In genomic region chr4:150863456-150863855, GRCh38 we compare ENCODE assay signal across 18 cellular contexts.
DNase-seq lines count a peak whose midpoint lies in the region; ATAC-seq and TF ChIP-seq lines count a peak whose summit lies in the region.
"Had no signal": no experiment of that assay in that cellular context is flagged by ENCODE, and none has a peak within 500 bp of the region (broad histone marks: within the 10 kb centered on the region; RNA-seq: fewer than 3 reads in every experiment).

No MANE protein-coding gene starts in this region.

- POLR2A ChIA-PET in A673 (lab: Charles Lee; ENCODE audit: low non-redundant PET) (interaction anchor here (0.6 kb wide), 1 partner anchor 880 kb away, joined by 4 read pairs; no protein-coding TSS in a partner anchor), IMR-90 (lab: Charles Lee; ENCODE audit: unreplicated experiment) (no interaction called here)

- H4K5ac ChIP-seq in IMR-90 (ENCODE audit: low read depth, low read length), result no peak overlapping the region

- in situ Hi-C loops in IMR-90 (cut with MboI; ENCODE audit: low sequenced_read_pairs), result loop anchor here (5.0 kb wide), 1 partner anchor 566 kb away; no protein-coding TSS in a partner anchor

- H3K4me2 ChIP-seq in IMR-90 (ENCODE audit: low read depth, low read length), result no peak overlapping the region

- BruUV-seq in A673 (replicated peaks; lab: Mats Ljungman, UMichigan) (no TSS peak), IMR-90 (replicated peaks; lab: Mats Ljungman, UMichigan) (no TSS peak)

- no peaks in the 10 kb centered on the region for H3K9me3 ChIP-seq in A673 (ENCODE audit: low read depth, low read length, poor library complexity, severe bottlenecking)
- no peaks in the 10 kb centered on the region for H3K9me3 ChIP-seq in IMR-90 (ENCODE audit: control insufficient read depth, insufficient read depth, low read length)
- H3K9me3 ChIP-seq in Peyer's patch, result no peaks in the 10 kb centered on the region
- H3K9me3 ChIP-seq: BE2C had no signal

- no peak for TF ChIP-seq RAD21 in IMR-90 (IDR thresholded peaks at IDR 0.05; ENCODE audit: low read length)

- no peak overlapping the region for H2AK9ac ChIP-seq in IMR-90 (replicated peaks; ENCODE audit: low read depth, low read length, poor library complexity)

- H2BK20ac ChIP-seq in IMR-90 (ENCODE audit: low read depth, low read length), result no peak overlapping the region

- no peak overlapping the region for H2AFZ ChIP-seq in IMR-90 (replicated peaks; ENCODE audit: low read length, poor library complexity)
- H2AFZ ChIP-seq: GM23248 had no signal

- no peak overlapping the region for H3K23ac ChIP-seq in IMR-90 (ENCODE audit: low read depth, low read length)

- H3K27me3 ChIP-seq in A673 (replicated peaks; ENCODE audit: insufficient read depth, low read depth, low read length, poor library complexity) (no peaks in the 10 kb centered on the region), IMR-90 (ENCODE audit: control insufficient read depth, insufficient read depth, low read length) (no peaks in the 10 kb centered on the region), Peyer's patch (no peaks in the 10 kb centered on the region)
- H3K27me3 ChIP-seq: BE2C had no signal

- H2AK5ac ChIP-seq in IMR-90 (ENCODE audit: low read depth, low read length), result no peak overlapping the region

- no peak overlapping the region for H3K56ac ChIP-seq in IMR-90 (ENCODE audit: extremely low read depth, insufficient read depth, low read length)

- no peak overlapping the region for H2BK120ac ChIP-seq in IMR-90 (ENCODE audit: low read depth, low read length)

- H3K9ac ChIP-seq in IMR-90 (ENCODE audit: low read depth, low read length), result no peak overlapping the region
- H3K9ac ChIP-seq: GM23248 had no signal

- CTCF ChIA-PET in A673 (lab: Charles Lee) (interaction anchor here (0.6 to 1.2 kb wide), 2 partner anchors 580 to 871 kb away, joined by 3 to 6 read pairs; no protein-coding TSS in a partner anchor), IMR-90 (lab: Yijun Ruan, JAX) (no interaction called here)

- H3K79me1 ChIP-seq in IMR-90 (ENCODE audit: low read depth in 1 of 2, low read length in 2 of 2), result no peaks in the 10 kb centered on the region

- ATAC-seq in IMR-90 (ENCODE audit: low read depth), result no peak
- ATAC-seq in esophagus mucosa, result peak; percentile 64
- ATAC-seq in GM19351 (IDR thresholded peaks at IDR 0.05; ENCODE audit: unreplicated experiment), result no peak

- no peaks in the 10 kb centered on the region for H4K20me1 ChIP-seq in IMR-90 (ENCODE audit: insufficient read depth, low read length)

- TF ChIP-seq CTCF in A673 (conservative IDR thresholded peaks at IDR 0.05; ENCODE audit: low read depth, low read length) (no peak), IMR-90 (conservative IDR thresholded peaks at IDR 0.05; ENCODE audit: low read depth, low read length) (no peak), Peyer's patch (IDR thresholded peaks at IDR 0.05) (no peak)

- H3K4me1 ChIP-seq in A673 (ENCODE audit: insufficient read depth, low read length, poor library complexity, severe bottlenecking) (no peaks in the 10 kb centered on the region), IMR-90 (ENCODE audit: control insufficient read depth, insufficient read depth, low read length) (no peaks in the 10 kb centered on the region), Peyer's patch (no peaks in the 10 kb centered on the region)
- H3K4me1 ChIP-seq: BE2C had no signal

- intact Hi-C loops in A673 (cut with micrococcal nuclease; ENCODE audit: unreplicated experiment), result loop anchor here (10.0 kb wide), 1 partner anchor 269 kb away; no protein-coding TSS in a partner anchor
- intact Hi-C loops in IMR-90 (cut with micrococcal nuclease), result no loop called here

- H3K18ac ChIP-seq in IMR-90 (ENCODE audit: low read depth, low read length), result no peak overlapping the region

- H3K4ac ChIP-seq in IMR-90 (ENCODE audit: low read depth, low read length), result no peak overlapping the region

- H3K36me3 ChIP-seq in A673 (ENCODE audit: insufficient read depth, low read length, poor library complexity, severe bottlenecking) (no peaks in the 10 kb centered on the region), IMR-90 (ENCODE audit: control insufficient read depth, insufficient read depth, low read length) (no peaks in the 10 kb centered on the region), Peyer's patch (no peaks in the 10 kb centered on the region)
- H3K36me3 ChIP-seq: BE2C had no signal

- no peaks in the 10 kb centered on the region for H3K9me1 ChIP-seq in IMR-90 (ENCODE audit: insufficient read depth, low read length)

- TF ChIP-seq POLR2A in IMR-90 (IDR thresholded peaks at IDR 0.05; ENCODE audit: low read depth, low read length) (no peak), Peyer's patch (IDR thresholded peaks at IDR 0.05) (no peak)

- no peak overlapping the region for H3K4me3 ChIP-seq in A673 (ENCODE audit: low read depth, low read length, poor library complexity, severe bottlenecking)
- no peak overlapping the region for H3K4me3 ChIP-seq in IMR-90 (ENCODE audit: insufficient read depth, low read depth, low read length)
- H3K4me3 ChIP-seq in Peyer's patch, result no peak overlapping the region
- H3K4me3 ChIP-seq: GM23248 had no signal

- WGBS in IMR-90 (ENCODE audit: extremely low coverage in 2 of 2, insufficient read length in 1 of 2), 2 experiments, result 67% methylated on average over 3 of the region's 7 CpGs; no CpG with 5 or more reads in 1 of the 2 experiments

- H4K91ac ChIP-seq in IMR-90 (ENCODE audit: insufficient read depth, low read depth, low read length), result no peak overlapping the region

- no peak overlapping the region for H3K27ac ChIP-seq in A673 (ENCODE audit: low read depth, low read length, poor library complexity, severe bottlenecking)
- no peak overlapping the region for H3K27ac ChIP-seq in IMR-90 (ENCODE audit: insufficient read depth, low read length)
- no peak overlapping the region for H3K27ac ChIP-seq in Peyer's patch
- H3K27ac ChIP-seq in caudate nucleus (ENCODE audit: low read depth, low read length), result no peak overlapping the region
- H3K27ac ChIP-seq: C4-2B, GM23248, HL-60 had no signal

- DNase-seq in A673 (ENCODE audit: low spot score), result peak; percentile 23
- no peak for DNase-seq in IMR-90
- DNase-seq in Peyer's patch, result peak in 2 of 3 donors; percentile 61 to 67
- DNase-seq in caudate nucleus (lab: John Stamatoyannopoulos, UW), result no peak
- no peak for DNase-seq in NCI-H1436 treated with DMSO at 0.1 percent for 48 hours (lab: John Stamatoyannopoulos, UW)
- no peak for DNase-seq in hippocampal formation (lab: John Stamatoyannopoulos, UW)
- DNase-seq: BE2C; CD4-positive, alpha-beta memory T cell; DMS153; DMS79 treated with DMSO at 0.1 percent for 48 hours; EL; GDM1; GM23248; H7 had no signal

- no peak overlapping the region for H2BK15ac ChIP-seq in IMR-90 (ENCODE audit: low read depth, low read length)

- no peak overlapping the region for H3K14ac ChIP-seq in IMR-90 (replicated peaks; ENCODE audit: low read depth, low read length)

- no peak overlapping the region for H2BK5ac ChIP-seq in IMR-90 (ENCODE audit: low read depth, low read length, poor library complexity, severe bottlenecking)

- dilution Hi-C loops in IMR-90 (cut with HindIII; ENCODE audit: low sequenced_read_pairs, unreplicated experiment), result no loop called here

- H4K8ac ChIP-seq in IMR-90 (ENCODE audit: low read depth in 2 of 2, low read length in 2 of 2), result no peak overlapping the region

TF ChIP-seq in IMR-90, 13 proteins besides CTCF, POLR2A, EP300 and RAD21:
- TF ChIP-seq CEBPB (IDR thresholded peaks at IDR 0.05; ENCODE audit: low read depth, low read length) (peak; percentile 34), MAZ (IDR thresholded peaks at IDR 0.05; ENCODE audit: borderline replicate concordance, low read depth, low read length) (no peak)

Comparison
In these comparisons a context has a peak if more than half of its experiments do, and no peak if none do; other contexts are left out.
1. DNase-seq: peak in A673 (single experiment) and Peyer's patch (2 of 3); none in IMR-90 (single experiment), caudate nucleus (0 of 61), NCI-H1436 treated with DMSO at 0.1 percent for 48 hours (single experiment) and hippocampal formation (0 of 2).